ENCODE assay signal across 8 cellular contexts in the genomic region with DNA sequence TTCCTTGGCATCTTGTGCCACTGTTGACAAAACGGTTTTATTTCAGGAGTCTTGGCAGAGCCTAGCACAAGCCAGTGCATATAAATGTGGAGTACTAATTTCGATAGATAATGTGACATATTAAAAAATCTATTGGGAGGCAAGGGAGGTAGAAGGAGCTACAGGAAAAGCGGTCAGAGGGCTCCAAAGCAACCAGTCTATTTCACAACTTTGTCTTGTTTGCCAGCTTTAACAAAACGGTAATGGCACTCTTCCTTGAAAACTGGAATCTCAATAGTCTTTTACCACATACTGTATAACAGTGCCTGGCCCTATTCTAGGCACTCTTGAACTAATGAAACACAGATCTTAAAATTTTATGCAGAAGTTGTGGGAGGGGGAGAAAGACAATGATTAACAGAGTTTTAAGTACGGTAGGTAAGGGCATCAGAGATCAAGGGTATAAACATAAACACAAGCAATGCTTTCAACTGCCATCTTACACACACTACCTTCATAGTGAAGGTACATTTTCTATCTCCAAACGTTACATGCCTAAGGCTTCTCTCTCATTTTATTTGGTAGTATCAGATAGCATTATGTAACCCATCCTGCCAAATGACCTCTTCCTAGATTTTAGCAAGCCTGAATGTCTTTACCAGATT. TPM values are rescaled to one million over a fixed set of nuclear protein-coding genes. Genes with fewer than 3 reads are reported as not detected.
A peak's percentile ranks its signal among the peaks of the same experiment; 100 is the strongest.
DNase-seq lines count a peak whose midpoint lies in the region; ATAC-seq and TF ChIP-seq lines count a peak whose summit lies in the region.

No MANE protein-coding gene starts in this region.

- H3K4me1 ChIP-seq in HUES6 (ENCODE audit: control insufficient read depth, insufficient read depth, low read length), result 0 out of 2 replicates have a peak, but pooled peaks cover 5% of the 10 kb centered on the region

- H3K4me3 Mint-ChIP-seq in MCF 10A (ENCODE audit: unreplicated experiment), result peak overlapping the region; percentile 97
- peak overlapping the region; percentile 98 for H3K4me3 Mint-ChIP-seq in mesothelial cell of epicardium

- no peaks in the 10 kb centered on the region for H3K9me3 ChIP-seq in HUES6 (ENCODE audit: control insufficient read depth, insufficient read depth, low read depth, low read length)

- DNase-seq in AG09309 (ENCODE audit: low read depth) (no peak), MCF 10A (ENCODE audit: unreplicated experiment) (peak; percentile 38), mesothelial cell of epicardium (ENCODE audit: low spot score in 2 of 2, unreplicated experiment in 2 of 2) (no peak), NCI-H345 (lab: John Stamatoyannopoulos, UW) (no peak)
- DNase-seq in activated CD4-positive, alpha-beta T cell treated with anti-CD3 and anti-CD28 coated beads for 48 hours, result no peak

- CTCF ChIA-PET in MCF 10A (lab: Yijun Ruan, JAX), result interaction anchor here (0.7 to 5.1 kb wide), 6 partner anchors 14 to 177 kb away, joined by 3 to 69 read pairs (median 4); partner anchors contain the start of gene SYNCRIP

- no TSS peak for BruUV-seq in MCF 10A (replicated peaks; lab: Mats Ljungman, UMichigan)

- H3K4me3 ChIP-seq in AG09309 (ENCODE audit: control insufficient read depth, low read depth, low read length) (peak overlapping the region; percentile 94), HUES6 (ENCODE audit: low read depth, low read length) (peak overlapping the region; percentile 96)

- peak overlapping the region; percentile 92 for H3K9ac ChIP-seq in HUES6 (ENCODE audit: low read length)

- H3K36me3 ChIP-seq in HUES6 (ENCODE audit: control insufficient read depth, insufficient read depth, low read length), result peaks cover 42% of the 10 kb centered on the region

- H3K27ac ChIP-seq in HUES6 (ENCODE audit: low read depth, low read length), result peak overlapping the region; percentile 94; the same call in 1 of the 2 replicates

- H3K36me3 Mint-ChIP-seq in MCF 10A (ENCODE audit: insufficient read depth, unreplicated experiment), result peaks cover 68% of the 10 kb centered on the region
- peaks cover 13% of the 10 kb centered on the region for H3K36me3 Mint-ChIP-seq in mesothelial cell of epicardium

- H3K4me1 Mint-ChIP-seq in MCF 10A (ENCODE audit: insufficient read depth, unreplicated experiment) (peaks cover 25% of the 10 kb centered on the region), mesothelial cell of epicardium (peaks cover 47% of the 10 kb centered on the region)

- H3K9me3 Mint-ChIP-seq in MCF 10A (ENCODE audit: unreplicated experiment) (no peaks in the 10 kb centered on the region), mesothelial cell of epicardium (no peaks in the 10 kb centered on the region)

- ATAC-seq in HG03457 (IDR thresholded peaks at IDR 0.05; ENCODE audit: unreplicated experiment) (no peak), GM21381 (IDR thresholded peaks at IDR 0.05; ENCODE audit: unreplicated experiment) (no peak)

- H3K27ac Mint-ChIP-seq in MCF 10A (ENCODE audit: low read depth, unreplicated experiment) (peak overlapping the region; percentile 98), mesothelial cell of epicardium (peak overlapping the region; percentile 59)

- H3K27me3 Mint-ChIP-seq in MCF 10A (ENCODE audit: insufficient read depth, unreplicated experiment), result no peaks in the 10 kb centered on the region
- H3K27me3 Mint-ChIP-seq in mesothelial cell of epicardium (ENCODE audit: low read depth), result peaks cover 1% of the 10 kb centered on the region

- POLR2A ChIA-PET in MCF 10A (lab: Yijun Ruan, JAX), result interaction anchor here (0.8 to 10.9 kb wide), 9 partner anchors 9 to 81 kb away, joined by 3 to 889 read pairs (median 4); partner anchors contain the start of genes SNX14 and SYNCRIP

- no peaks in the 10 kb centered on the region for H3K27me3 ChIP-seq in HUES6 (ENCODE audit: control insufficient read depth, insufficient read depth, low read length)

- TF ChIP-seq CTCF in AG09309 (IDR thresholded peaks at IDR 0.05; ENCODE audit: control insufficient read depth, insufficient read depth, low read depth, low read length, missing control alignments) (no peak), MCF 10A (IDR thresholded peaks at IDR 0.05; ENCODE audit: unreplicated experiment) (no peak), mesothelial cell of epicardium (IDR thresholded peaks at IDR 0.05; ENCODE audit: unreplicated experiment) (no peak)

- intact Hi-C loops in MCF 10A (cut with micrococcal nuclease), result loop anchor here (5.0 to 10.0 kb wide), 3 partner anchors 51 to 319 kb away; partner anchors contain the start of gene SNX14

RNA-seq across cellular contexts. Expression of gene SYNCRIP, which starts 33.5 kb away (rescaled TPM):
- total RNA-seq in MCF 10A (2022), result 126 and 161 TPM in 2 replicates
- total RNA-seq in mesothelial cell of epicardium, result 127 to 129 TPM (median 129 TPM) in 3 replicates
